ENCODE assay signal across 18 cellular contexts in genomic region chr3:151581046-151581445, GRCh38.
DNase-seq lines count a peak whose midpoint lies in the region; ATAC-seq and TF ChIP-seq lines count a peak whose summit lies in the region.
"Had no signal": no experiment of that assay in that cellular context is flagged by ENCODE, and none has a peak within 500 bp of the region (broad histone marks: within the 10 kb centered on the region; RNA-seq: fewer than 3 reads in every experiment).

No MANE protein-coding gene starts in this region.

- H3K9ac ChIP-seq in Karpas-422 (ENCODE audit: low read length), result no peak overlapping the region

- TF ChIP-seq CTCF in brain microvascular endothelial cell (IDR thresholded peaks at IDR 0.05; ENCODE audit: low read depth, low read length, missing control alignments) (no peak), osteocyte (IDR thresholded peaks at IDR 0.05) (no peak)

- no peaks in the 10 kb centered on the region for H3K9me2 ChIP-seq in Karpas-422 (replicated peaks; ENCODE audit: insufficient read depth, low read length)

- H3K36me3 ChIP-seq in Karpas-422 (ENCODE audit: insufficient read depth, low read length), result no peaks in the 10 kb centered on the region
- H3K36me3 ChIP-seq in brain microvascular endothelial cell (replicated peaks), result no peaks in the 10 kb centered on the region
- H3K36me3 ChIP-seq: WERI-Rb-1 had no signal

- no peaks in the 10 kb centered on the region for H3K36me3 Mint-ChIP-seq in osteocyte (ENCODE audit: unreplicated experiment)
- H3K36me3 Mint-ChIP-seq: T-cell had no signal

- no peak overlapping the region for H3K4me3 Mint-ChIP-seq in osteocyte (ENCODE audit: unreplicated experiment)
- H3K4me3 Mint-ChIP-seq: activated T-helper 1 cell treated with anti-CD3 and anti-CD28 coated beads, Interleukin-12 subunit alpha, Interleukin-12 subunit beta, Interleukin-2, Interleukin-4 antibody, amounts not matched to agents 30 ng/mL and 10 ng/mL and 1 ng/mL, durations not matched to agents 14 hours and 24 hours and 36 hours; endodermal cell; IgD-negative memory B cell; T-cell had no signal

- no peak overlapping the region for H2AFZ ChIP-seq in Karpas-422 (ENCODE audit: low read length)

- TF ChIP-seq POLR2A in GM18505 (IDR thresholded peaks at IDR 0.05; ENCODE audit: borderline replicate concordance, extremely low read depth, insufficient read depth, insufficient read length), result no peak

- H3K79me2 ChIP-seq in Karpas-422 (ENCODE audit: low read length), result no peaks in the 10 kb centered on the region

- H4K20me1 ChIP-seq in Karpas-422 (ENCODE audit: insufficient read depth, low read depth, low read length), result no peaks in the 10 kb centered on the region

- H3K4me2 ChIP-seq in Karpas-422 (ENCODE audit: low read depth, low read length, poor library complexity, severe bottlenecking), result no peak overlapping the region

- ATAC-seq in GM18505 (IDR thresholded peaks at IDR 0.05; ENCODE audit: unreplicated experiment), result no peak
- ATAC-seq in GM21381 (IDR thresholded peaks at IDR 0.05; ENCODE audit: unreplicated experiment), result no peak
- ATAC-seq: left colon, T-cell had no signal

- H3K9me3 Mint-ChIP-seq in osteocyte (ENCODE audit: unreplicated experiment), result no peaks in the 10 kb centered on the region
- H3K9me3 Mint-ChIP-seq: activated T-helper 1 cell treated with anti-CD3 and anti-CD28 coated beads, Interleukin-12 subunit alpha, Interleukin-12 subunit beta, Interleukin-2, Interleukin-4 antibody, amounts not matched to agents 30 ng/mL and 10 ng/mL and 1 ng/mL, durations not matched to agents 14 hours and 24 hours and 36 hours had no signal

- H3K27ac ChIP-seq in Karpas-422 (ENCODE audit: low read length), result no peak overlapping the region
- peak overlapping the region; percentile 55 for H3K27ac ChIP-seq in brain microvascular endothelial cell
- H3K27ac ChIP-seq: WERI-Rb-1 had no signal

- H3K4me3 ChIP-seq in Karpas-422 (ENCODE audit: low read length) (no peak overlapping the region), brain microvascular endothelial cell (ENCODE audit: low read depth, low read length) (no peak overlapping the region)

- H3K27me3 ChIP-seq in Karpas-422 (ENCODE audit: low read length) (no peaks in the 10 kb centered on the region), brain microvascular endothelial cell (replicated peaks) (no peaks in the 10 kb centered on the region)

- peak overlapping the region; percentile 57 for H3K27ac Mint-ChIP-seq in osteocyte (ENCODE audit: unreplicated experiment)
- H3K27ac Mint-ChIP-seq: activated T-helper 1 cell treated with anti-CD3 and anti-CD28 coated beads, Interleukin-12 subunit alpha, Interleukin-12 subunit beta, Interleukin-2, Interleukin-4 antibody, amounts not matched to agents 30 ng/mL and 10 ng/mL and 1 ng/mL, durations not matched to agents 14 hours and 24 hours and 36 hours; endodermal cell; IgD-negative memory B cell; T-cell had no signal

- DNase-seq in AG20443 (ENCODE audit: low spot score) (peak; percentile 13), Karpas-422 (peak; percentile 34), brain microvascular endothelial cell (peak; percentile 13), osteocyte (ENCODE audit: extremely low spot score, unreplicated experiment) (no peak), RPMI8226 (no peak)
- DNase-seq in activated CD4-positive, alpha-beta T cell treated with anti-CD3 and anti-CD28 coated beads, Interleukin-2, amount 50 U/mL, for 1 hour, result no peak
- DNase-seq: AML-193; Calu3; endodermal cell; left colon; NK-92 treated with Interleukin-12 subunit alpha and Interleukin-12 subunit beta, amount 100 ng/mL, for 24 hours; stimulated activated CD4-positive, alpha-beta T cell treated with anti-CD3 and anti-CD28 coated beads, Interleukin-2, amount 100 ng/mL, for 48 hours; T-cell; WERI-Rb-1 had no signal

- no peaks in the 10 kb centered on the region for H3K27me3 Mint-ChIP-seq in osteocyte (ENCODE audit: unreplicated experiment)

- no peaks in the 10 kb centered on the region for H3K4me1 ChIP-seq in Karpas-422 (ENCODE audit: low read length)

- H3K9me3 ChIP-seq in Karpas-422 (ENCODE audit: low read length), result no peaks in the 10 kb centered on the region

- in situ Hi-C loops in brain microvascular endothelial cell (cut with HindIII; ENCODE audit: low pct_ligation_motif_present, low sequenced_read_pairs), result no loop called here

- H3K4me1 Mint-ChIP-seq in osteocyte (ENCODE audit: unreplicated experiment), result peaks cover 19% of the 10 kb centered on the region
- H3K4me1 Mint-ChIP-seq: IgD-negative memory B cell, T-cell had no signal

Comparison
In these comparisons a context has a peak if more than half of its experiments do, and no peak if none do; other contexts are left out.
1. DNase-seq: peak in AG20443 (single experiment), Karpas-422 (single experiment) and brain microvascular endothelial cell (single experiment); none in osteocyte (single experiment), RPMI8226 (single experiment) and activated CD4-positive, alpha-beta T cell treated with anti-CD3 and anti-CD28 coated beads, Interleukin-2, amount 50 U/mL, for 1 hour (single experiment).